Comparison of ENCODE assay signal across 27 cellular contexts in genomic region chr22:27540247-27540646, GRCh38.
"Had no signal": no experiment of that assay in that cellular context is flagged by ENCODE, and none has a peak within 500 bp of the region (broad histone marks: within the 10 kb centered on the region; RNA-seq: fewer than 3 reads in every experiment).

No MANE protein-coding gene starts in this region.

- H3K4me3 Mint-ChIP-seq: effector memory CD8-positive, alpha-beta T cell; memory B cell; natural killer cell; stimulated activated effector memory CD8-positive, alpha-beta T cell treated with anti-CD3 and anti-CD28 coated beads, Interleukin-12 subunit alpha, Interleukin-12 subunit beta, amount 100 ng/mL, for 72 hours had no signal

- H3K4me2 ChIP-seq: smooth muscle cell had no signal

- H3K4me1 Mint-ChIP-seq: memory B cell; natural killer cell; stimulated activated effector memory CD8-positive, alpha-beta T cell treated with anti-CD3 and anti-CD28 coated beads, Interleukin-12 subunit alpha, Interleukin-12 subunit beta, amount 100 ng/mL, for 72 hours had no signal

- H3K9me3 Mint-ChIP-seq: effector memory CD8-positive, alpha-beta T cell; memory B cell; natural killer cell; stimulated activated effector memory CD8-positive, alpha-beta T cell treated with anti-CD3 and anti-CD28 coated beads, Interleukin-12 subunit alpha, Interleukin-12 subunit beta, amount 100 ng/mL, for 72 hours had no signal

- H3K4me3 ChIP-seq: gastrocnemius medialis, lung, prostate gland, right atrium auricular region, smooth muscle cell, testis, tibial artery, upper lobe of left lung, uterus had no signal

- H3K4me1 ChIP-seq: prostate gland, right atrium auricular region, testis, tibial artery, uterus had no signal

- ATAC-seq: effector memory CD8-positive, alpha-beta T cell; esophagus mucosa; gastrocnemius medialis; left lobe of liver; natural killer cell; sciatic nerve; stimulated activated effector memory CD8-positive, alpha-beta T cell treated with anti-CD3 and anti-CD28 coated beads, Interleukin-12 subunit alpha, Interleukin-12 subunit beta, amount 100 ng/mL, for 72 hours; stimulated activated naive CD8-positive, alpha-beta T cell treated with anti-CD3 and anti-CD28 coated beads, Interleukin-15, Interleukin-2, amounts not matched to agents 100 U/mL and 50 U/mL, for 24 hours had no signal

- H3K9me3 ChIP-seq: gastrocnemius medialis, prostate gland, right atrium auricular region, testis, tibial artery, upper lobe of left lung, uterus had no signal

- H3K27ac ChIP-seq: epithelial cell of prostate, gastrocnemius medialis, prostate gland, right atrium auricular region, testis, tibial artery, upper lobe of left lung, uterus had no signal

- H3K36me3 Mint-ChIP-seq: memory B cell; natural killer cell; stimulated activated effector memory CD8-positive, alpha-beta T cell treated with anti-CD3 and anti-CD28 coated beads, Interleukin-12 subunit alpha, Interleukin-12 subunit beta, amount 100 ng/mL, for 72 hours had no signal

- H3K27ac Mint-ChIP-seq: effector memory CD8-positive, alpha-beta T cell; memory B cell; natural killer cell; stimulated activated effector memory CD8-positive, alpha-beta T cell treated with anti-CD3 and anti-CD28 coated beads, Interleukin-12 subunit alpha, Interleukin-12 subunit beta, amount 100 ng/mL, for 72 hours had no signal

- DNase-seq: cortex of kidney; effector memory CD8-positive, alpha-beta T cell; foreskin fibroblast; gastrocnemius medialis; head of caudate nucleus; natural killer cell; nucleus accumbens; stimulated activated CD4-positive, alpha-beta T cell treated with anti-CD3 and anti-CD28 coated beads, Interleukin-12 subunit alpha, Interleukin-12 subunit beta, amount 100 ng/mL, for 4 hours; stimulated activated CD4-positive, alpha-beta T cell treated with anti-CD3 and anti-CD28 coated beads, Interleukin-1b, Interleukin-23, amount 100 ng/mL, for 48 hours; stimulated activated CD4-positive, alpha-beta T cell treated with anti-CD3 and anti-CD28 coated beads, Interleukin-4, amount 100 ng/mL, for 24 hours; stimulated activated naive CD8-positive, alpha-beta T cell treated with anti-CD3 and anti-CD28 coated beads, Interleukin-15, Interleukin-2, amounts not matched to agents 100 U/mL and 50 U/mL, for 24 hours; substantia nigra; testis; tibial artery; upper lobe of left lung; uterus had no signal

- FAIRE-seq: keratinocyte had no signal

- H3K27me3 ChIP-seq: right atrium auricular region, testis, upper lobe of left lung, uterus had no signal

- H3K36me3 ChIP-seq: gastrocnemius medialis, prostate gland, right atrium auricular region, tibial artery, upper lobe of left lung, uterus had no signal
